ENCODE assay signal across 24 cellular contexts in genomic region chr7:142898377-142899235, GRCh38. TPM values are rescaled to one million over a fixed set of nuclear protein-coding genes. Genes with fewer than 3 reads are reported as not detected.
DNase-seq lines count a peak whose midpoint lies in the region; ATAC-seq and TF ChIP-seq lines count a peak whose summit lies in the region.
"Had no signal": no experiment of that assay in that cellular context is flagged by ENCODE, and none has a peak within 500 bp of the region (broad histone marks: within the 10 kb centered on the region; RNA-seq: fewer than 3 reads in every experiment).

No MANE protein-coding gene starts in this region.

- no peaks in the 10 kb centered on the region for H3K9me3 Mint-ChIP-seq in activated CD8-positive, alpha-beta memory T cell treated with anti-CD3 and anti-CD28 coated beads, Interleukin-2, amount 10 ng/mL, durations not matched to agents 7 days and 5 days (ENCODE audit: low read depth)
- peaks cover 2 to 4% of the 10 kb centered on the region in 2 donors for H3K9me3 Mint-ChIP-seq in stimulated activated naive B cell treated with anti-CD40 and anti-IgM and Interleukin-4, amounts not matched to agents 10 μg/mL and 1 μg/mL and 100 μg/mL, for 72 hours
- H3K9me3 Mint-ChIP-seq: CD14-positive monocyte; natural killer cell treated with Interleukin-12 subunit alpha and Interleukin-12 subunit beta and Interleukin-15 and Interleukin-18, amount 100 ng/mL, for 72 hours had no signal

- TF ChIP-seq CTCF in lower lobe of right lung (IDR thresholded peaks at IDR 0.05) (no peak), A673 (conservative IDR thresholded peaks at IDR 0.05; ENCODE audit: low read depth, low read length) (no peak), GM10248 (IDR thresholded peaks at IDR 0.05; ENCODE audit: control extremely low read depth, extremely low read depth, low read depth, missing control alignments) (no peak)

- no peaks in the 10 kb centered on the region for H3K36me3 ChIP-seq in lower lobe of right lung
- no peaks in the 10 kb centered on the region for H3K36me3 ChIP-seq in A673 (ENCODE audit: insufficient read depth, low read length, poor library complexity, severe bottlenecking)
- H3K36me3 ChIP-seq: ovary had no signal

- H3K36me3 Mint-ChIP-seq in activated CD8-positive, alpha-beta memory T cell treated with anti-CD3 and anti-CD28 coated beads, Interleukin-2, amount 10 ng/mL, durations not matched to agents 7 days and 5 days = no peaks in the 10 kb centered on the region
- H3K36me3 Mint-ChIP-seq in stimulated activated naive B cell treated with anti-CD40 and anti-IgM and Interleukin-4, amounts not matched to agents 10 μg/mL and 1 μg/mL and 100 μg/mL, for 72 hours = peaks cover 0 to 4% of the 10 kb centered on the region in 2 donors
- H3K36me3 Mint-ChIP-seq: CD14-positive monocyte; natural killer cell treated with Interleukin-12 subunit alpha and Interleukin-12 subunit beta and Interleukin-15 and Interleukin-18, amount 100 ng/mL, for 72 hours had no signal

- H3K27ac ChIP-seq in lower lobe of right lung (no peak overlapping the region), A673 (ENCODE audit: low read depth, low read length, poor library complexity, severe bottlenecking) (no peak overlapping the region)
- H3K27ac ChIP-seq: ovary had no signal

- ATAC-seq in activated CD8-positive, alpha-beta memory T cell treated with anti-CD3 and anti-CD28 coated beads, Interleukin-2, amount 10 ng/mL, durations not matched to agents 7 days and 5 days = no peak
- ATAC-seq in lower lobe of right lung = peak; percentile 69 to 80
- no peak for ATAC-seq in stimulated activated naive B cell treated with anti-CD40 and anti-IgM and Interleukin-4, amounts not matched to agents 10 μg/mL and 1 μg/mL and 100 μg/mL, for 72 hours (replicated peaks)
- ATAC-seq: GM12878; natural killer cell treated with Interleukin-12 subunit alpha and Interleukin-12 subunit beta and Interleukin-15 and Interleukin-18, amount 100 ng/mL, for 72 hours; sciatic nerve had no signal

- H3K4me1 Mint-ChIP-seq in activated CD8-positive, alpha-beta memory T cell treated with anti-CD3 and anti-CD28 coated beads, Interleukin-2, amount 10 ng/mL, durations not matched to agents 7 days and 5 days = no peaks in the 10 kb centered on the region
- H3K4me1 Mint-ChIP-seq in stimulated activated naive B cell treated with anti-CD40 and anti-IgM and Interleukin-4, amounts not matched to agents 10 μg/mL and 1 μg/mL and 100 μg/mL, for 72 hours = no peaks in the 10 kb centered on the region

- BruUV-seq in A673 (replicated peaks; lab: Mats Ljungman, UMichigan) = no TSS peak

- CTCF ChIA-PET in activated CD8-positive, alpha-beta memory T cell treated with anti-CD3 and anti-CD28 coated beads, Interleukin-2, amount 10 ng/mL, durations not matched to agents 7 days and 5 days (lab: Charles Lee) = no interaction called here
- CTCF ChIA-PET in A673 (lab: Charles Lee) = no interaction called here
- CTCF ChIA-PET in GM10248 (lab: Yijun Ruan, JAX) = interaction anchor here (0.9 to 3.1 kb wide), 4 partner anchors 16 to 317 kb away, joined by 3 to 9 read pairs (median 4); no protein-coding TSS in a partner anchor

- POLR2A ChIA-PET in A673 (lab: Charles Lee; ENCODE audit: low non-redundant PET) = interaction anchor here (0.6 kb wide), 1 partner anchor 113 kb away, joined by 7 read pairs; no protein-coding TSS in a partner anchor
- POLR2A ChIA-PET in GM10248 (lab: Yijun Ruan, JAX) = no interaction called here

- H3K4me1 ChIP-seq in lower lobe of right lung = no peaks in the 10 kb centered on the region
- H3K4me1 ChIP-seq in A673 (ENCODE audit: insufficient read depth, low read length, poor library complexity, severe bottlenecking) = no peaks in the 10 kb centered on the region

- H3K9me3 ChIP-seq in lower lobe of right lung = no peaks in the 10 kb centered on the region
- H3K9me3 ChIP-seq in A673 (ENCODE audit: low read depth, low read length, poor library complexity, severe bottlenecking) = no peaks in the 10 kb centered on the region
- H3K9me3 ChIP-seq: ovary had no signal

- no peak overlapping the region for H3K4me3 Mint-ChIP-seq in activated CD8-positive, alpha-beta memory T cell treated with anti-CD3 and anti-CD28 coated beads, Interleukin-2, amount 10 ng/mL, durations not matched to agents 7 days and 5 days
- H3K4me3 Mint-ChIP-seq in stimulated activated naive B cell treated with anti-CD40 and anti-IgM and Interleukin-4, amounts not matched to agents 10 μg/mL and 1 μg/mL and 100 μg/mL, for 72 hours = no peak overlapping the region
- H3K4me3 Mint-ChIP-seq: CD14-positive monocyte; natural killer cell treated with Interleukin-12 subunit alpha and Interleukin-12 subunit beta and Interleukin-15 and Interleukin-18, amount 100 ng/mL, for 72 hours had no signal

- peaks cover 10% of the 10 kb centered on the region for H3K27me3 Mint-ChIP-seq in activated CD8-positive, alpha-beta memory T cell treated with anti-CD3 and anti-CD28 coated beads, Interleukin-2, amount 10 ng/mL, durations not matched to agents 7 days and 5 days
- H3K27me3 Mint-ChIP-seq in stimulated activated naive B cell treated with anti-CD40 and anti-IgM and Interleukin-4, amounts not matched to agents 10 μg/mL and 1 μg/mL and 100 μg/mL, for 72 hours = peaks cover 0 to 26% of the 10 kb centered on the region in 2 donors

- H3K4me3 ChIP-seq in lower lobe of right lung (no peak overlapping the region), A673 (ENCODE audit: low read depth, low read length, poor library complexity, severe bottlenecking) (no peak overlapping the region)
- H3K4me3 ChIP-seq: GM12878, ovary had no signal

- DNase-seq in COR-L47 (lab: John Stamatoyannopoulos, UW) (peak; percentile 74), HT-29 (ENCODE audit: low spot score) (peak; percentile 74), lower lobe of right lung (peak; percentile 54), A673 (ENCODE audit: low spot score) (no peak), GM10248 (ENCODE audit: extremely low spot score) (no peak)
- DNase-seq in activated CD8-positive, alpha-beta memory T cell treated with anti-CD3 and anti-CD28 coated beads, Interleukin-2, amount 10 ng/mL, durations not matched to agents 7 days and 5 days = peak; percentile 18
- no peak for DNase-seq in activated CD4-positive, alpha-beta T cell treated with anti-CD3 and anti-CD28 coated beads for 4 hours
- DNase-seq in stimulated activated naive B cell treated with anti-CD40 and anti-IgM and Interleukin-4, amounts not matched to agents 10 μg/mL and 1 μg/mL and 100 μg/mL, for 72 hours = no peak
- DNase-seq: activated naive CD4-positive, alpha-beta T cell; amygdala; DMS 273 treated with DMSO at 0.1 percent for 48 hours; hippocampal formation; mesenchymal stem cell; NCI-H1930; NCI-H510A; ovary had no signal

- no peak overlapping the region for H3K27ac Mint-ChIP-seq in activated CD8-positive, alpha-beta memory T cell treated with anti-CD3 and anti-CD28 coated beads, Interleukin-2, amount 10 ng/mL, durations not matched to agents 7 days and 5 days
- H3K27ac Mint-ChIP-seq in stimulated activated naive B cell treated with anti-CD40 and anti-IgM and Interleukin-4, amounts not matched to agents 10 μg/mL and 1 μg/mL and 100 μg/mL, for 72 hours = no peak overlapping the region
- H3K27ac Mint-ChIP-seq: CD14-positive monocyte; natural killer cell treated with Interleukin-12 subunit alpha and Interleukin-12 subunit beta and Interleukin-15 and Interleukin-18, amount 100 ng/mL, for 72 hours had no signal

- H3K27me3 ChIP-seq in lower lobe of right lung (ENCODE audit: low read depth) = no peaks in the 10 kb centered on the region
- H3K27me3 ChIP-seq in A673 (replicated peaks; ENCODE audit: insufficient read depth, low read depth, low read length, poor library complexity) = peaks cover 6% of the 10 kb centered on the region
- H3K27me3 ChIP-seq: ovary had no signal

- intact Hi-C loops in lower lobe of right lung (cut with DNase I) (no loop called here), A673 (cut with micrococcal nuclease; ENCODE audit: unreplicated experiment) (no loop called here)

RNA-seq across cellular contexts. Expression of gene TRPV6, which starts 13.1 kb away (rescaled TPM):
- total RNA-seq in HT-29 (2014; rRNA removed; shearing (Covaris generic)) = 0.55 and 0.56 TPM in 2 replicates
- total RNA-seq in activated CD8-positive, alpha-beta memory T cell treated with anti-CD3 and anti-CD28 coated beads, Interleukin-2, amount 10 ng/mL, durations not matched to agents 7 days and 5 days = not detected
- total RNA-seq in lower lobe of right lung (0.21 TPM), A673 (2021) (not detected in 2 replicates)
- total RNA-seq: cardiac septum; dermis microvascular lymphatic vessel endothelial cell; fibroblast of villous mesenchyme; GM12878; natural killer cell treated with Interleukin-12 subunit alpha and Interleukin-12 subunit beta and Interleukin-15 and Interleukin-18, amount 100 ng/mL, for 72 hours; T-helper 1 cell treated with Interleukin-12 subunit alpha and Interleukin-12 subunit beta and Interleukin-4 antibody, amounts not matched to agents 30 ng/mL and 1 ng/mL, for 36 hours had no signal

RNA-seq across cellular contexts. Expression of gene TRPV5, which starts 34.9 kb away (rescaled TPM):
- 0.18 TPM in 1 of 2 replicates, not detected in the other for total RNA-seq in HT-29 (2014; rRNA removed; shearing (Covaris generic))
- total RNA-seq in activated CD8-positive, alpha-beta memory T cell treated with anti-CD3 and anti-CD28 coated beads, Interleukin-2, amount 10 ng/mL, durations not matched to agents 7 days and 5 days = not detected
- total RNA-seq in lower lobe of right lung = not detected
- total RNA-seq in A673 (2021) = not detected in 2 replicates
- total RNA-seq: cardiac septum; dermis microvascular lymphatic vessel endothelial cell; fibroblast of villous mesenchyme; GM12878; natural killer cell treated with Interleukin-12 subunit alpha and Interleukin-12 subunit beta and Interleukin-15 and Interleukin-18, amount 100 ng/mL, for 72 hours; ovary; T-helper 1 cell treated with Interleukin-12 subunit alpha and Interleukin-12 subunit beta and Interleukin-4 antibody, amounts not matched to agents 30 ng/mL and 1 ng/mL, for 36 hours had no signal

RNA-seq across cellular contexts. Expression of gene LLCFC1, which starts 40.7 kb away (rescaled TPM):
- total RNA-seq in HT-29 (2014; rRNA removed; shearing (Covaris generic)) = not detected in 2 replicates
- not detected for total RNA-seq in activated CD8-positive, alpha-beta memory T cell treated with anti-CD3 and anti-CD28 coated beads, Interleukin-2, amount 10 ng/mL, durations not matched to agents 7 days and 5 days
- total RNA-seq in lower lobe of right lung = not detected
- not detected in 2 replicates for total RNA-seq in A673 (2021)
- total RNA-seq: cardiac septum; dermis microvascular lymphatic vessel endothelial cell; fibroblast of villous mesenchyme; GM12878; natural killer cell treated with Interleukin-12 subunit alpha and Interleukin-12 subunit beta and Interleukin-15 and Interleukin-18, amount 100 ng/mL, for 72 hours; ovary; sciatic nerve; T-helper 1 cell treated with Interleukin-12 subunit alpha and Interleukin-12 subunit beta and Interleukin-4 antibody, amounts not matched to agents 30 ng/mL and 1 ng/mL, for 36 hours had no signal

RNA-seq across cellular contexts. Expression of gene EPHB6, which starts 43.7 kb away (rescaled TPM):
- 35.9 and 45.9 TPM in 2 replicates for total RNA-seq in HT-29 (2014; rRNA removed; shearing (Covaris generic))
- total RNA-seq in activated CD8-positive, alpha-beta memory T cell treated with anti-CD3 and anti-CD28 coated beads, Interleukin-2, amount 10 ng/mL, durations not matched to agents 7 days and 5 days = 1 to 10 TPM; 5.1 to 7.5 TPM
- 12.2 TPM for total RNA-seq in lower lobe of right lung
- 0.22 and 0.49 TPM in 2 replicates for total RNA-seq in A673 (2021)

Comparison
In these comparisons a context has a peak if more than half of its experiments do, and no peak if none do; other contexts are left out.
1. DNase-seq: peak in COR-L47 (single experiment), HT-29 (single experiment), activated CD8-positive, alpha-beta memory T cell treated with anti-CD3 and anti-CD28 coated beads, Interleukin-2, amount 10 ng/mL, durations not matched to agents 7 days and 5 days (single experiment) and lower lobe of right lung (single experiment); none in activated CD4-positive, alpha-beta T cell treated with anti-CD3 and anti-CD28 coated beads for 4 hours (0 of 2), A673 (single experiment), stimulated activated naive B cell treated with anti-CD40 and anti-IgM and Interleukin-4, amounts not matched to agents 10 μg/mL and 1 μg/mL and 100 μg/mL, for 72 hours (single experiment) and GM10248 (single experiment).
2. ATAC-seq: peak in lower lobe of right lung (2 of 2); none in activated CD8-positive, alpha-beta memory T cell treated with anti-CD3 and anti-CD28 coated beads, Interleukin-2, amount 10 ng/mL, durations not matched to agents 7 days and 5 days (single experiment) and stimulated activated naive B cell treated with anti-CD40 and anti-IgM and Interleukin-4, amounts not matched to agents 10 μg/mL and 1 μg/mL and 100 μg/mL, for 72 hours (0 of 2).